In the genomic region with DNA sequence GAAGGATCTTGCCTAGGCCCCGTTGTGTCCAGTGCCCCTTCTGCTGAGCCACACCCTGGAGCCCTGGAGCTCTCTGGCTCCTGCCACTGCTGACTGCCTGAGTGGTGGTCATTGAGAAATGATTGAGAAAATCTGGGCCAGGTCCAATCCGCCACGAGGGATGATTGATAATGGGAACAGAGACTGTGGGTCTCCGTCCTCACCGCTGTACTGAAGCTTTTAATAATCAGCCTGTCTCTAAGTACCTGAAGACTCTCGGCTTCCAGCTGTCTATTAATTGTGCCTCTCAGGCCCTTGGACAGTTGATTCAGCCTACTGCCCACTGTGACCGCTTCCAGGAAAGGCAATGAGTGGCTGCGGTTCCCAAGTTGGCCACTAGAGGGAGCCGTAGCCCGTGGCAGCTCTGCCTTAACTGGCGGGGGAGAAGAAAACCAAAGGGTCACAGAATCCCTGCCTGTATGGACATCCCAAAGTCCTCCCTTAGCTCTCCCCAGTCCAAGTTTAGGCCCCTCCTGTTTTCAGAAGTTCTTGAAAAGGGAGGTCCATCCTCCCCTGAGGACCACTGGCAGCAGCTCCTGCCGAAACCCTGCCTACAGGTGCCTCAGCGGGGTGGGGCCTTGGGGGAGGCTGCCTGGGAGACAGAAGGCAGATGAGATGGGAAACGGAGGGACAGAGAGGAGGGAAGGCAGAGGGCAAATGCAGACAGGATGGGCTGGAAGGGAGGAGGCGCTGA, we compare ENCODE assay signal across 8 cellular contexts.
A peak's percentile ranks its signal among the peaks of the same experiment; 100 is the strongest.
DNase-seq lines count a peak whose midpoint lies in the region; ATAC-seq and TF ChIP-seq lines count a peak whose summit lies in the region.

No MANE protein-coding gene starts in this region.

- CTCF ChIA-PET in GM10248 (lab: Yijun Ruan, JAX), result interaction anchor here (0.7 to 9.0 kb wide), 47 partner anchors 11 to 1361 kb away, joined by 3 to 314 read pairs (median 5); a partner anchor contains a TSS

- H3K9me3 ChIP-seq in HUES64 (ENCODE audit: insufficient read depth, low read depth, low read length), result peaks cover 6% of the 10 kb centered on the region; the same call in 1 of the 2 replicates
- no peaks in the 10 kb centered on the region for H3K9me3 ChIP-seq in Peyer's patch

- DNase-seq in GM10248 (ENCODE audit: extremely low spot score), result peak; percentile 78
- peak; percentile 59 to 87 (median 80) for DNase-seq in Peyer's patch
- DNase-seq in activated T-helper 1 cell treated with anti-CD3 and anti-CD28 coated beads, Interleukin-2, amount 50 U/mL, for 16 hours (ENCODE audit: low read depth in 1 of 2, low spot score in 1 of 2), result peak; percentile 48 to 67
- DNase-seq in fibroblast of pulmonary artery (ENCODE audit: low read depth), result peak; percentile 79
- peak; percentile 44 for DNase-seq in stimulated activated naive CD4-positive, alpha-beta T cell treated with Interleukin-2 at 50 U/mL for 16 hours (lab: John Stamatoyannopoulos, UW)

- no peak overlapping the region for H3K9ac ChIP-seq in HUES64 (ENCODE audit: low read depth, low read length)

- H3K4me1 ChIP-seq in HUES64 (ENCODE audit: insufficient read depth, low read length) (no peaks in the 10 kb centered on the region), Peyer's patch (no peaks in the 10 kb centered on the region)

- peaks cover 3% of the 10 kb centered on the region for H3K9me3 Mint-ChIP-seq in nephron

- POLR2A ChIA-PET in GM10248 (lab: Yijun Ruan, JAX), result no interaction called here

- ATAC-seq in HG03469 (IDR thresholded peaks at IDR 0.05; ENCODE audit: unreplicated experiment), result no peak

- peak; percentile 99 for TF ChIP-seq CTCF in GM10248 (IDR thresholded peaks at IDR 0.05; ENCODE audit: control extremely low read depth, extremely low read depth, low read depth, missing control alignments)
- peak; percentile 84 to 92 (median 88) for TF ChIP-seq CTCF in Peyer's patch (IDR thresholded peaks at IDR 0.05)
- peak; percentile 100 for TF ChIP-seq CTCF in fibroblast of pulmonary artery (IDR thresholded peaks at IDR 0.05; ENCODE audit: low read length, missing control alignments)
- TF ChIP-seq CTCF in nephron (IDR thresholded peaks at IDR 0.05; ENCODE audit: unreplicated experiment in 3 of 3), result peak; percentile 100

- no peaks in the 10 kb centered on the region for H3K27me3 Mint-ChIP-seq in nephron (ENCODE audit: low read depth)

- H3K27me3 ChIP-seq in HUES64 (ENCODE audit: insufficient read depth, low read length) (peaks cover 4% of the 10 kb centered on the region; the same call in 1 of the 2 replicates), Peyer's patch (no peaks in the 10 kb centered on the region)

- H3K27ac ChIP-seq in HUES64 (ENCODE audit: low read depth, low read length) (no peak overlapping the region), Peyer's patch (peak overlapping the region in 3 of 4 donors; percentile 9 to 27 (median 15))

- no peaks in the 10 kb centered on the region for H3K36me3 ChIP-seq in HUES64 (ENCODE audit: insufficient read depth, low read length)
- H3K36me3 ChIP-seq in Peyer's patch, result no peaks in the 10 kb centered on the region

- peak overlapping the region in 1 of 3 experiments; percentile 36 for H3K27ac Mint-ChIP-seq in nephron

- H3K4me3 ChIP-seq in HUES64 (ENCODE audit: low read length) (0 out of 2 replicates have a peak overlapping the region, but pooled peaks have one; percentile 17), Peyer's patch (peak overlapping the region; percentile 15 to 26 (median 22)), fibroblast of pulmonary artery (replicated peaks; ENCODE audit: low read depth, low read length) (no peak overlapping the region)

- H3K4me1 Mint-ChIP-seq in nephron, result peaks cover 21% of the 10 kb centered on the region

- WGBS in HUES64, result 39% methylated on average over 15 of the region's 15 CpGs

- no peak for TF ChIP-seq POLR2A in Peyer's patch (IDR thresholded peaks at IDR 0.05)

- H3K36me3 Mint-ChIP-seq in nephron (ENCODE audit: low read depth), result no peaks in the 10 kb centered on the region

- no peak overlapping the region for H3K4me3 Mint-ChIP-seq in nephron
